In the genomic region with DNA sequence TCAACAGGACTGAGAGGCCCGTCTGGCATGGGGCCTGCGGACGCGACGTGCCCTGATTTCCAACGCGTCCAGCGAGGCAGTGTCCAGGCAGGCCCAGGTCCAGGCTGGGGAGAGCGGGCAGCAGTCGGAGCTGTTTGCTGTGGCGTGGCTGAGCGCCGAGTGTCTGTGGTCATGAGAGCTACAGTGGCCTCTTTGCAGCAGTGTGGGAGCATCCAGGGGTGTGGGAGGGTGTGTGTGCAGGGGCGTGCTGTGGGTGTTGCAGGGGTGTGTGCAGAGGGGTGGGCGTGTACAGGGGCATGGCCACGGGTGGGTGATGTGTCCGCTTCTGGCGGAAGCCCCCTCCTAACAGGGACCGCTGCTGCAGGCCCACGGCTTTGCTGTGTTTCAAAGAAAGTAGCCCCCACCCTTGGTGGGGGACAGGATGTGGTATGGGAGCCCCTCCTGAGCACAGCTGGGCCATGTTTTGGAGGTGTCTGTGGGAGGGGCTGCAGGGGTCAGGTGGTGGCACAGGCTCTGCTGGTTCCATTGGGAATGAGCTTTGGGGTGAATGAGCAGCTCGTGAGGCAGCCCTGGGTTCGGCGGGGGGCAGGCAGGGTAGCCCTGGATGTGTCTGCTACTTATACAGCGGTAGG, we compare ENCODE assay signal across 15 cellular contexts. TPM values are rescaled to one million over a fixed set of nuclear protein-coding genes. Genes with fewer than 3 reads are reported as not detected.
DNase-seq lines count a peak whose midpoint lies in the region; ATAC-seq, FAIRE-seq and TF ChIP-seq lines count a peak whose summit lies in the region.
"Had no signal": no experiment of that assay in that cellular context is flagged by ENCODE, and none has a peak within 500 bp of the region (broad histone marks: within the 10 kb centered on the region; RNA-seq: fewer than 3 reads in every experiment).

No MANE protein-coding gene starts in this region.

- H3K36me3 ChIP-seq in CD8-positive, alpha-beta T cell (ENCODE audit: insufficient read depth, low read length) = no peaks in the 10 kb centered on the region
- H3K36me3 ChIP-seq in Panc1 (ENCODE audit: control insufficient read depth, insufficient read depth, low read length) (no peaks in the 10 kb centered on the region), H1 (ENCODE audit: control insufficient read depth in 2 of 4, insufficient read depth in 4 of 4, low read length in 3 of 4) (no peaks in the 10 kb centered on the region)
- H3K36me3 ChIP-seq: Peyer's patch had no signal

- peaks cover under 1% of the 10 kb centered on the region for H3K9me3 Mint-ChIP-seq in CD8-positive, alpha-beta T cell

- no peak overlapping the region for H3K18ac ChIP-seq in H1 (ENCODE audit: extremely low read depth, low read length)

- BruUV-seq in Panc1 (replicated peaks; lab: Mats Ljungman, UMichigan) = no TSS peak

- peak overlapping the region; percentile 80 for H3K27ac Mint-ChIP-seq in CD8-positive, alpha-beta T cell

- no peak overlapping the region for H3K14ac ChIP-seq in H1 (ENCODE audit: insufficient read length)

- no peak for TF ChIP-seq POLR2A in H1 (IDR thresholded peaks at IDR 0.05; ENCODE audit: control extremely low read depth in 1 of 2, low read depth in 2 of 2, low read length in 2 of 2)

- H4K5ac ChIP-seq in H1 (ENCODE audit: insufficient read length, low read depth, low read length) = no peak overlapping the region

- no peak overlapping the region for H3K27ac ChIP-seq in CD8-positive, alpha-beta T cell (ENCODE audit: low read depth, low read length)
- H3K27ac ChIP-seq in Panc1 (ENCODE audit: low read length) = peak overlapping the region; percentile 48; the same call in 1 of the 2 replicates
- no peak overlapping the region for H3K27ac ChIP-seq in H1 (ENCODE audit: low read depth, low read length)
- H3K27ac ChIP-seq: KMS-11, spleen had no signal

- peaks cover 6% of the 10 kb centered on the region for H3K36me3 Mint-ChIP-seq in CD8-positive, alpha-beta T cell

- H2BK20ac ChIP-seq in H1 (ENCODE audit: low read length) = no peak overlapping the region

- H3K79me2 ChIP-seq in H1 (ENCODE audit: control insufficient read depth in 1 of 2, insufficient read depth in 2 of 2, low read length in 2 of 2) = no peaks in the 10 kb centered on the region

- H3K56ac ChIP-seq in H1 (replicated peaks; ENCODE audit: insufficient read length, low read depth, low read length) = no peak overlapping the region

- no peak overlapping the region for H3K4me2 ChIP-seq in H1 (ENCODE audit: insufficient read depth in 1 of 2, low read depth in 2 of 2, low read length in 2 of 2)
- H3K4me2 ChIP-seq: KMS-11 had no signal

- no peak overlapping the region for H3K4ac ChIP-seq in H1 (replicated peaks; ENCODE audit: insufficient read length, low read depth, low read length)

- no peak for FAIRE-seq in H1 (lab: Jason Lieb, UNC)
- FAIRE-seq: TTC549 had no signal

- peak overlapping the region; percentile 28; the same call in 1 of the 2 replicates for H4K8ac ChIP-seq in H1 (ENCODE audit: extremely low read depth, insufficient read depth, low read length)

- no peaks in the 10 kb centered on the region for H3K27me3 ChIP-seq in CD8-positive, alpha-beta T cell (ENCODE audit: insufficient read depth, low read length)
- H3K27me3 ChIP-seq in Panc1 (ENCODE audit: control insufficient read depth, insufficient read depth, low read length) (no peaks in the 10 kb centered on the region), H1 (replicated peaks in 1 of 4; ENCODE audit: control insufficient read depth in 3 of 4, extremely low read depth in 1 of 4, insufficient read depth in 3 of 4, low read length in 3 of 4) (peaks cover 0 to 16% (median 3%) of the 10 kb centered on the region in 4 experiments; a peak in 3 of 7 replicates)
- H3K27me3 ChIP-seq: Peyer's patch had no signal

- H2AFZ ChIP-seq in H1 (ENCODE audit: low read length) = no peak overlapping the region

- H4K91ac ChIP-seq in H1 (replicated peaks; ENCODE audit: insufficient read length, low read length) = no peak overlapping the region

- no peak overlapping the region for H3K9ac ChIP-seq in H1 (replicated peaks in 1 of 4; ENCODE audit: extremely low read depth in 1 of 4, low read depth in 3 of 4, low read length in 3 of 4)
- H3K9ac ChIP-seq: KMS-11 had no signal

- no peak overlapping the region for H2BK12ac ChIP-seq in H1 (ENCODE audit: low read depth, low read length)

- no peak for TF ChIP-seq EP300 in H1 (IDR thresholded peaks at IDR 0.05; ENCODE audit: borderline replicate concordance in 1 of 2, low read depth in 2 of 2, low read length in 2 of 2)

- POLR2A ChIA-PET in CD8-positive, alpha-beta T cell (lab: Charles Lee) = interaction anchor here (1.0 to 2.2 kb wide), 5 partner anchors 30 to 92 kb away, joined by 3 to 14 read pairs (median 5); a partner anchor contains a TSS
- POLR2A ChIA-PET in Panc1 (lab: Charles Lee) = no interaction called here
- POLR2A ChIA-PET in H1 (lab: Charles Lee; ENCODE audit: partially characterized antibody) = interaction anchor here (0.7 kb wide), 1 partner anchor 47 kb away, joined by 3 read pairs; no protein-coding TSS in a partner anchor

- in situ Hi-C loops in Panc1 (cut with HindIII; ENCODE audit: low pct_unique_long_range_greater_than_20kb, low sequenced_read_pairs) = no loop called here

- H2BK120ac ChIP-seq in H1 (replicated peaks; ENCODE audit: low read depth, low read length) = no peak overlapping the region

- H2BK15ac ChIP-seq in H1 (ENCODE audit: low read length) = no peak overlapping the region

- no peaks in the 10 kb centered on the region for H3K27me3 Mint-ChIP-seq in CD8-positive, alpha-beta T cell (ENCODE audit: low read depth)

- H3K4me3 ChIP-seq in CD8-positive, alpha-beta T cell (ENCODE audit: low read depth, low read length) = peak overlapping the region; percentile 35
- no peak overlapping the region for H3K4me3 ChIP-seq in Panc1 (ENCODE audit: low read depth in 2 of 2, low read length in 2 of 2)
- no peak overlapping the region for H3K4me3 ChIP-seq in H1 (ENCODE audit: extremely low read depth in 1 of 4, insufficient read depth in 2 of 4, low read depth in 3 of 4, low read length in 4 of 4)
- H3K4me3 ChIP-seq: Peyer's patch, spleen had no signal

- WGBS in H1 (ENCODE audit: extremely low coverage in 1 of 2, insufficient coverage in 1 of 2, insufficient read length in 1 of 2, insufficient replicate concordance in 2 of 2, low coverage in 1 of 2, low lambda C conversion rate in 2 of 2, missing lambda C conversion rate in 1 of 2), 2 experiments = 87% methylated on average over 24 of the region's 24 CpGs; no CpG with 5 or more reads in 1 of the 2 experiments

- no peaks in the 10 kb centered on the region for H4K20me1 ChIP-seq in H1 (replicated peaks in 1 of 2; ENCODE audit: control insufficient read depth in 1 of 2, insufficient read depth in 2 of 2, low read length in 2 of 2)

- ATAC-seq in CD8-positive, alpha-beta T cell = peak; percentile 73
- ATAC-seq in Panc1 (peak; percentile 3; the same call in 1 of the 2 replicates), HG03097 (IDR thresholded peaks at IDR 0.05; ENCODE audit: low FRiP score, unreplicated experiment) (no peak), HG02981 (IDR thresholded peaks at IDR 0.05; ENCODE audit: unreplicated experiment) (no peak)

- CTCF ChIA-PET in CD8-positive, alpha-beta T cell (lab: Charles Lee) = interaction anchor here (1.4 to 1.8 kb wide), 3 partner anchors 30 to 78 kb away, joined by 4 to 5 read pairs (median 5); no protein-coding TSS in a partner anchor
- CTCF ChIA-PET in Panc1 (lab: Charles Lee) (interaction anchor here (0.6 kb wide), 1 partner anchor 14 kb away, joined by 3 read pairs; no protein-coding TSS in a partner anchor), H1 (lab: Charles Lee; ENCODE audit: partially characterized antibody) (interaction anchor here (1.0 to 1.8 kb wide), 4 partner anchors 14 to 856 kb away, joined by 3 to 7 read pairs (median 4); no protein-coding TSS in a partner anchor)

- H3K4me3 Mint-ChIP-seq in CD8-positive, alpha-beta T cell = peak overlapping the region; percentile 55

- no peak overlapping the region for H2AK5ac ChIP-seq in H1 (ENCODE audit: low read depth, low read length)

- H2BK5ac ChIP-seq in H1 (ENCODE audit: low read depth, low read length) = no peak overlapping the region

- H3K23ac ChIP-seq in H1 (ENCODE audit: insufficient read length) = no peak overlapping the region

- TF ChIP-seq RAD21 in H1 (IDR thresholded peaks at IDR 0.05 in 1 of 2, conservative IDR thresholded peaks at IDR 0.05 in 1 of 2; ENCODE audit: low read depth in 2 of 2, low read length in 2 of 2) = no peak

- no peaks in the 10 kb centered on the region for H3K9me3 ChIP-seq in CD8-positive, alpha-beta T cell (ENCODE audit: low read length)
- H3K9me3 ChIP-seq in Panc1 (ENCODE audit: control insufficient read depth, insufficient read depth, low read depth, low read length) (no peaks in the 10 kb centered on the region), H1 (ENCODE audit: insufficient read depth in 2 of 2, low read depth in 1 of 2, low read length in 1 of 2) (peaks cover 0 to 7% of the 10 kb centered on the region in 2 experiments; a peak in 1 of 4 replicates)

- H3K4me1 Mint-ChIP-seq in CD8-positive, alpha-beta T cell (ENCODE audit: low read depth) = peaks cover 33% of the 10 kb centered on the region

- TF ChIP-seq CTCF in CD8-positive, alpha-beta T cell (IDR thresholded peaks at IDR 0.05) = no peak
- TF ChIP-seq CTCF in Panc1 (IDR thresholded peaks at IDR 0.05) (no peak), H1 (IDR thresholded peaks at IDR 0.05; ENCODE audit: control extremely low read depth in 1 of 3, insufficient read depth in 1 of 3, low read depth in 1 of 3, low read length in 3 of 3) (no peak)

- DNase-seq in CD8-positive, alpha-beta T cell = peak in 6 of 7 experiments; percentile 11 to 69 (median 24)
- DNase-seq in Panc1 (ENCODE audit: low read depth, low spot score) (no peak), H1 (ENCODE audit: low read depth in 1 of 2, low spot score in 2 of 2) (no peak), occipital lobe (lab: John Stamatoyannopoulos, UW) (peak; percentile 75), NCI-H2081 (lab: John Stamatoyannopoulos, UW) (no peak)
- no peak for DNase-seq in activated CD4-positive, alpha-beta T cell treated with anti-CD3 and anti-CD28 coated beads for 1 hour
- DNase-seq: Calu3; central memory CD4-positive, alpha-beta T cell; spleen had no signal

- intact Hi-C loops in CD8-positive, alpha-beta T cell (cut with DNase I, micrococcal nuclease) = no loop called here
- intact Hi-C loops in Panc1 (cut with micrococcal nuclease; ENCODE audit: unreplicated experiment) = loop anchor here (10.0 kb wide), 1 partner anchor 561 kb away; no protein-coding TSS in a partner anchor

- no peaks in the 10 kb centered on the region for H3K23me2 ChIP-seq in H1 (ENCODE audit: low read depth, low read length)

- no peaks in the 10 kb centered on the region for H3K79me1 ChIP-seq in H1 (ENCODE audit: low read depth, low read length)

- H3K4me1 ChIP-seq in CD8-positive, alpha-beta T cell (ENCODE audit: insufficient read depth, low read length) = peaks cover 54% of the 10 kb centered on the region
- H3K4me1 ChIP-seq in Panc1 (ENCODE audit: control insufficient read depth, insufficient read depth, low read length) = peaks cover 22% of the 10 kb centered on the region
- H3K4me1 ChIP-seq in H1 (replicated peaks in 1 of 4; ENCODE audit: control insufficient read depth in 3 of 4, insufficient read depth in 4 of 4, low read length in 3 of 4) = no peaks in the 10 kb centered on the region

RNA-seq across cellular contexts. Expression of a gene that starts 17.7 kb away (rescaled TPM):
- total RNA-seq in CD8-positive, alpha-beta T cell = 10 to 100 TPM; 17.9 to 19.1 TPM
- 41.2 TPM for total RNA-seq in Panc1 (2021; ENCODE audit: unreplicated experiment)
- polyA plus RNA-seq in Panc1 (2012; ENCODE audit: insufficient read length) = 69.7 TPM
- total RNA-seq in H1 (2021; fragmentation: NEBNext Ultra II Directional; extraction: Animal tissue kit (Norgen Biotek cat#: 25700)) = 0.19 TPM in 2 replicates
- 0.14 TPM in 2 replicates for polyA plus RNA-seq in H1 (2011; rRNA removed)
- polyA plus RNA-seq in H1 (2011; cell fraction: cytosol; rRNA removed) = 0.12 TPM
- 0.54 TPM for polyA plus RNA-seq in H1 (2011; cell fraction: nucleus; rRNA removed)
- 0.06 to 0.16 TPM (median 0.14 TPM) in 4 replicates for polyA plus RNA-seq in H1 (2012, experiment 1 of 2)
- polyA plus RNA-seq in H1 (2012, experiment 2 of 2) = 0.07 TPM
- polyA plus RNA-seq in H1 (2013, experiment 1 of 2) = 0.10 TPM
- 0.07 TPM for polyA plus RNA-seq in H1 (2013, experiment 2 of 2)
- polyA minus RNA-seq in H1 (2011; rRNA and poly(A)+ RNA removed) = 0.05 and 0.16 TPM in 2 replicates
- polyA minus RNA-seq in H1 (2011; cell fraction: cytosol; rRNA and poly(A)+ RNA removed) = not detected
- polyA minus RNA-seq in H1 (2011; cell fraction: nucleus; rRNA and poly(A)+ RNA removed) = 0.30 TPM
- total RNA-seq in occipital lobe = 4.2 TPM

RNA-seq across cellular contexts. Expression of a gene that starts 32.6 kb away (rescaled TPM):
- total RNA-seq in CD8-positive, alpha-beta T cell = 10 to 100 TPM; 44.1 to 44.8 TPM
- 35.9 TPM for total RNA-seq in Panc1 (2021; ENCODE audit: unreplicated experiment)
- 26.7 TPM for polyA plus RNA-seq in Panc1 (2012; ENCODE audit: insufficient read length)
- total RNA-seq in H1 (2021; fragmentation: NEBNext Ultra II Directional; extraction: Animal tissue kit (Norgen Biotek cat#: 25700)) = 29.7 and 35.4 TPM in 2 replicates
- polyA plus RNA-seq in H1 (2011; rRNA removed) = 20.1 and 24.4 TPM in 2 replicates
- 24.0 TPM for polyA plus RNA-seq in H1 (2011; cell fraction: cytosol; rRNA removed)
- 110 TPM for polyA plus RNA-seq in H1 (2011; cell fraction: nucleus; rRNA removed)
- 20.2 to 27.0 TPM (median 21.6 TPM) in 4 replicates for polyA plus RNA-seq in H1 (2012, experiment 1 of 2)
- polyA plus RNA-seq in H1 (2012, experiment 2 of 2) = 14.8 TPM
- polyA plus RNA-seq in H1 (2013, experiment 1 of 2) = 12.0 TPM
- 11.1 TPM for polyA plus RNA-seq in H1 (2013, experiment 2 of 2)
- 24.4 and 25.4 TPM in 2 replicates for polyA minus RNA-seq in H1 (2011; rRNA and poly(A)+ RNA removed)
- 24.7 TPM for polyA minus RNA-seq in H1 (2011; cell fraction: cytosol; rRNA and poly(A)+ RNA removed)
- 116 TPM for polyA minus RNA-seq in H1 (2011; cell fraction: nucleus; rRNA and poly(A)+ RNA removed)
- 26.0 TPM for total RNA-seq in occipital lobe

RNA-seq across cellular contexts. Expression of a gene that starts 36.3 kb away (rescaled TPM):
- total RNA-seq in CD8-positive, alpha-beta T cell = not detected
- total RNA-seq in Panc1 (2021; ENCODE audit: unreplicated experiment) (not detected), occipital lobe (25.4 TPM)
- polyA plus RNA-seq in Panc1 (2012; ENCODE audit: insufficient read length) = not detected
- 0.22 and 0.25 TPM in 2 replicates for total RNA-seq in H1 (2021; fragmentation: NEBNext Ultra II Directional; extraction: Animal tissue kit (Norgen Biotek cat#: 25700))
- polyA plus RNA-seq in H1 (2011; rRNA removed) = 0.08 TPM in 1 of 2 replicates, not detected in the other
- 0.05 TPM for polyA plus RNA-seq in H1 (2011; cell fraction: cytosol; rRNA removed)
- polyA plus RNA-seq in H1 (2011; cell fraction: nucleus; rRNA removed) = 0.17 TPM
- polyA plus RNA-seq in H1 (2012, experiment 1 of 2) = 0.13 to 0.29 TPM in 2 of 4 replicates, not detected in the others
- 0.13 TPM for polyA plus RNA-seq in H1 (2012, experiment 2 of 2)
- 0.04 TPM for polyA plus RNA-seq in H1 (2013, experiment 1 of 2)
- polyA plus RNA-seq in H1 (2013, experiment 2 of 2) = 0.04 TPM
- 0.28 TPM in 1 of 2 replicates, not detected in the other for polyA minus RNA-seq in H1 (2011; rRNA and poly(A)+ RNA removed)
- not detected for polyA minus RNA-seq in H1 (2011; cell fraction: cytosol; rRNA and poly(A)+ RNA removed)
- polyA minus RNA-seq in H1 (2011; cell fraction: nucleus; rRNA and poly(A)+ RNA removed) = not detected
- total RNA-seq: Calu3, myocyte had no signal

Comparison
In these comparisons a context has a peak if more than half of its experiments do, and no peak if none do; other contexts are left out.
1. ATAC-seq: peak in CD8-positive, alpha-beta T cell (single experiment) and Panc1 (single experiment); none in HG03097 (single experiment) and HG02981 (single experiment).
2. DNase-seq: peak in CD8-positive, alpha-beta T cell (6 of 7) and occipital lobe (single experiment); none in Panc1 (single experiment), H1 (0 of 2), activated CD4-positive, alpha-beta T cell treated with anti-CD3 and anti-CD28 coated beads for 1 hour (single experiment) and NCI-H2081 (0 of 2).
3. RNA of a gene that starts 36.3 kb away (total RNA-seq): 25.4 TPM in occipital lobe (single experiment); 0.22 to 0.25 TPM in H1, not detected in Panc1 (single experiment) and not detected in CD8-positive, alpha-beta T cell; every median in the first group is over 10 times any median in the second.